ENCODE assay signal across 13 cellular contexts in the genomic region with DNA sequence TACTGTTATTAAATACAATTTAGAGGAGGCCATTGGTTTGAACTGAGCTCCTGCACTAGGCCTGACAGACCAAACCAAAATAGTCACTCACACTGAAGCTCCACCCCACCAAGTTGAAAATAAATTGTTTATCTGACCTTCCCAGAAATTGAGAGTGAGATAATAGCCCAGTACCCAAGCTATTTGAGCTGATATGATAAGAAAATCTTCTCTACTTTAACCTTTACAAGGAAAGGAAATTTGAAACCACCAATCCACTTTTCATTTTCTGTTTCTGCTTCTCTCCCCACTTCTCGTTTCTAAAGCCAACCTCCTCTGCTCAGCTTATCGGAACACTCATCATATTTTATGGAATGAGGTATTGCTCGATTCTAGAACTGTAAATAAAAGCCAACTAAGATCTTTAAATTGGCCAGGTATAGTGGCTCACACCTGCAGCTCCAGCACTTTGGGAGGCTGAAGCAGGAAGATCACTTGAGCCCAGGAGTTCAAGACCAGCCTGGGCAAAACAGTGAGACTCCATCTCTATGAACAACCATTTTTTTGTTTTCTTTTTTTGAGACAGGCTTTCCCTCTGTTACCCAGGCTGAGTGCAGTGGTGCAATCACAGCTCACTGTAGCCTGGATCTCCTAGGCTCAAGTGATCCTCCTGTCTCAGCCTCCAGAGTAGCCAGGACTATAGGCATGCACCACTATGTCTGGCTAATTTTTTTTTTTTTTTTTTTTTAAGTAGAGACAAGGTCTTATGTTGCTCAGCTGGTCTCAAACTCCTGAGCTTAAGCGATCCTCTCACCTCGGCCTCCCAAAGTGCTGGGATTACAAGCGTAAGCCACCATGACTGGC. TPM values are rescaled to one million over a fixed set of nuclear protein-coding genes. Genes with fewer than 3 reads are reported as not detected.
A peak's percentile ranks its signal among the peaks of the same experiment; 100 is the strongest.
DNase-seq lines count a peak whose midpoint lies in the region; ATAC-seq and TF ChIP-seq lines count a peak whose summit lies in the region.
"Had no signal": no experiment of that assay in that cellular context is flagged by ENCODE, and none has a peak within 500 bp of the region (broad histone marks: within the 10 kb centered on the region; RNA-seq: fewer than 3 reads in every experiment).

No MANE protein-coding gene starts in this region.

- H3K27me3 ChIP-seq in naive thymus-derived CD4-positive, alpha-beta T cell (ENCODE audit: control insufficient read depth in 2 of 2, insufficient read depth in 2 of 2, low read length in 2 of 2), result no peaks in the 10 kb centered on the region
- H3K27me3 ChIP-seq in MG63, result no peaks in the 10 kb centered on the region
- H3K27me3 ChIP-seq: tibial nerve had no signal

- no peak overlapping the region for H3K27ac ChIP-seq in naive thymus-derived CD4-positive, alpha-beta T cell (ENCODE audit: low read depth, low read length)
- H3K27ac ChIP-seq: tibial nerve had no signal

- no peaks in the 10 kb centered on the region for H3K9me3 ChIP-seq in naive thymus-derived CD4-positive, alpha-beta T cell (ENCODE audit: control insufficient read depth in 2 of 3, low read length in 3 of 3)
- no peaks in the 10 kb centered on the region for H3K9me3 ChIP-seq in MG63
- H3K9me3 ChIP-seq: tibial nerve had no signal

- POLR2A ChIA-PET in activated CD8-positive, alpha-beta T cell treated with anti-CD3 and anti-CD28 coated beads for 36 hours (lab: Charles Lee), result interaction anchor here (0.6 to 4.7 kb wide), 12 partner anchors 9 to 98 kb away, joined by 3 to 124 read pairs (median 4); a partner anchor contains a TSS
- POLR2A ChIA-PET in naive thymus-derived CD4-positive, alpha-beta T cell (lab: Charles Lee), result interaction anchor here (0.5 to 3.3 kb wide), 8 partner anchors 11 to 385 kb away, joined by 3 to 23 read pairs (median 4); a partner anchor contains a TSS

- H3K27me3 Mint-ChIP-seq in activated CD4-positive, alpha-beta T cell treated with anti-CD3 and anti-CD28 coated beads, Interleukin-2, amount 10 ng/mL, durations not matched to agents 24 days and 14 days, result no peaks in the 10 kb centered on the region
- H3K27me3 Mint-ChIP-seq in activated CD8-positive, alpha-beta T cell treated with anti-CD3 and anti-CD28 coated beads for 36 hours, result no peaks in the 10 kb centered on the region
- H3K27me3 Mint-ChIP-seq in naive thymus-derived CD4-positive, alpha-beta T cell, result no peaks in the 10 kb centered on the region

- H3K36me3 Mint-ChIP-seq in activated CD4-positive, alpha-beta T cell treated with anti-CD3 and anti-CD28 coated beads, Interleukin-2, amount 10 ng/mL, durations not matched to agents 24 days and 14 days (ENCODE audit: low read depth), result peaks cover 15% of the 10 kb centered on the region
- no peaks in the 10 kb centered on the region for H3K36me3 Mint-ChIP-seq in activated CD8-positive, alpha-beta T cell treated with anti-CD3 and anti-CD28 coated beads for 36 hours (ENCODE audit: low read depth)
- peaks cover 0 to 23% (median 0%) of the 10 kb centered on the region in 5 donors for H3K36me3 Mint-ChIP-seq in naive thymus-derived CD4-positive, alpha-beta T cell

- DNase-seq in activated CD4-positive, alpha-beta T cell treated with anti-CD3 and anti-CD28 coated beads, Interleukin-2, amount 10 ng/mL, durations not matched to agents 24 days and 14 days, result peak; percentile 71
- no peak for DNase-seq in activated CD4-positive, alpha-beta T cell treated with anti-CD3 and anti-CD28 coated beads for 1 hour
- peak; percentile 82 for DNase-seq in KBM-7
- peak; percentile 27 for DNase-seq in activated CD8-positive, alpha-beta T cell treated with anti-CD3 and anti-CD28 coated beads for 36 hours
- DNase-seq in naive thymus-derived CD4-positive, alpha-beta T cell, result no peak
- DNase-seq in MG63, result no peak
- DNase-seq in stimulated activated CD4-positive, alpha-beta T cell treated with anti-CD3 and anti-CD28 coated beads, Interleukin-4, amount 100 ng/mL, for 24 hours, result no peak
- DNase-seq in sciatic nerve (ENCODE audit: low spot score), result no peak
- DNase-seq: ACHN, NCI-H1105 treated with DMSO at 0.1 percent for 48 hours had no signal

- peak; percentile 5 for ATAC-seq in activated CD8-positive, alpha-beta T cell treated with anti-CD3 and anti-CD28 coated beads for 36 hours
- no peak for ATAC-seq in naive thymus-derived CD4-positive, alpha-beta T cell
- no peak for ATAC-seq in sciatic nerve
- ATAC-seq: HCT116 had no signal

- no peak for TF ChIP-seq CTCF in activated CD8-positive, alpha-beta T cell treated with anti-CD3 and anti-CD28 coated beads for 36 hours (IDR thresholded peaks at IDR 0.05)

- H3K4me3 Mint-ChIP-seq in activated CD4-positive, alpha-beta T cell treated with anti-CD3 and anti-CD28 coated beads, Interleukin-2, amount 10 ng/mL, durations not matched to agents 24 days and 14 days, result peak overlapping the region; percentile 66
- H3K4me3 Mint-ChIP-seq in activated CD8-positive, alpha-beta T cell treated with anti-CD3 and anti-CD28 coated beads for 36 hours, result peak overlapping the region; percentile 28
- peak overlapping the region in 7 of 10 donors; percentile 4 to 74 (median 50) for H3K4me3 Mint-ChIP-seq in naive thymus-derived CD4-positive, alpha-beta T cell

- CTCF ChIA-PET in activated CD8-positive, alpha-beta T cell treated with anti-CD3 and anti-CD28 coated beads for 36 hours (lab: Charles Lee), result interaction anchor here (0.7 to 3.8 kb wide), 13 partner anchors 9 to 99 kb away, joined by 3 to 48 read pairs (median 6); a partner anchor contains a TSS
- CTCF ChIA-PET in naive thymus-derived CD4-positive, alpha-beta T cell (lab: Charles Lee), result interaction anchor here (0.7 to 1.4 kb wide), 5 partner anchors 8 to 89 kb away, joined by 3 to 4 read pairs (median 3); no protein-coding TSS in a partner anchor

- intact Hi-C loops in activated CD4-positive, alpha-beta T cell treated with anti-CD3 and anti-CD28 coated beads, Interleukin-2, amount 10 ng/mL, durations not matched to agents 24 days and 14 days (cut with micrococcal nuclease), result loop anchor here (1.0 to 2.0 kb wide), 10 partner anchors 8 to 476 kb away; no protein-coding TSS in a partner anchor
- intact Hi-C loops in activated CD8-positive, alpha-beta T cell treated with anti-CD3 and anti-CD28 coated beads for 36 hours (cut with micrococcal nuclease), result loop anchor here (1.0 to 5.0 kb wide), 3 partner anchors 15 to 70 kb away; a partner anchor contains a TSS
- intact Hi-C loops in naive thymus-derived CD4-positive, alpha-beta T cell (cut with micrococcal nuclease), result loop anchor here in 1 of 2 donors (1.0 kb wide), 2 partner anchors 8 to 15 kb away; no protein-coding TSS in a partner anchor
- intact Hi-C loops in sciatic nerve (cut with DNase I), result no loop called here

- in situ Hi-C loops in KBM-7 (cut with MboI; ENCODE audit: low pct_unique_long_range_greater_than_20kb, low sequenced_read_pairs), result no loop called here

- peaks cover 21% of the 10 kb centered on the region for H3K9me3 Mint-ChIP-seq in activated CD4-positive, alpha-beta T cell treated with anti-CD3 and anti-CD28 coated beads, Interleukin-2, amount 10 ng/mL, durations not matched to agents 24 days and 14 days
- H3K9me3 Mint-ChIP-seq in activated CD8-positive, alpha-beta T cell treated with anti-CD3 and anti-CD28 coated beads for 36 hours, result no peaks in the 10 kb centered on the region
- peaks cover 0 to 14% (median 0%) of the 10 kb centered on the region in 11 donors for H3K9me3 Mint-ChIP-seq in naive thymus-derived CD4-positive, alpha-beta T cell

- H3K27ac Mint-ChIP-seq in activated CD4-positive, alpha-beta T cell treated with anti-CD3 and anti-CD28 coated beads, Interleukin-2, amount 10 ng/mL, durations not matched to agents 24 days and 14 days, result peak overlapping the region; percentile 87
- peak overlapping the region; percentile 88 for H3K27ac Mint-ChIP-seq in activated CD8-positive, alpha-beta T cell treated with anti-CD3 and anti-CD28 coated beads for 36 hours
- H3K27ac Mint-ChIP-seq in naive thymus-derived CD4-positive, alpha-beta T cell, result peak overlapping the region; percentile 15 to 92 (median 70)

- H3K4me1 ChIP-seq in naive thymus-derived CD4-positive, alpha-beta T cell (ENCODE audit: control insufficient read depth in 2 of 2, insufficient read depth in 2 of 2, low read length in 2 of 2), result peaks cover 0 to 34% of the 10 kb centered on the region in 2 donors

- H3K4me1 Mint-ChIP-seq in activated CD4-positive, alpha-beta T cell treated with anti-CD3 and anti-CD28 coated beads, Interleukin-2, amount 10 ng/mL, durations not matched to agents 24 days and 14 days, result peaks cover 66% of the 10 kb centered on the region
- H3K4me1 Mint-ChIP-seq in activated CD8-positive, alpha-beta T cell treated with anti-CD3 and anti-CD28 coated beads for 36 hours (ENCODE audit: low read depth), result peaks cover 56% of the 10 kb centered on the region
- peaks cover 20 to 74% (median 35%) of the 10 kb centered on the region in 7 donors for H3K4me1 Mint-ChIP-seq in naive thymus-derived CD4-positive, alpha-beta T cell

- H3K4me3 ChIP-seq in naive thymus-derived CD4-positive, alpha-beta T cell (ENCODE audit: low read length), result no peak overlapping the region
- H3K4me3 ChIP-seq in MG63, result no peak overlapping the region
- H3K4me3 ChIP-seq: tibial nerve had no signal

- no peaks in the 10 kb centered on the region for H3K36me3 ChIP-seq in naive thymus-derived CD4-positive, alpha-beta T cell (ENCODE audit: control insufficient read depth in 2 of 3, insufficient read depth in 3 of 3, low read length in 3 of 3)
- H3K36me3 ChIP-seq in MG63, result no peaks in the 10 kb centered on the region
- H3K36me3 ChIP-seq: tibial nerve had no signal

RNA-seq across cellular contexts. Expression of a gene that starts 13.3 kb away (rescaled TPM):
- total RNA-seq in activated CD4-positive, alpha-beta T cell treated with anti-CD3 and anti-CD28 coated beads, Interleukin-2, amount 10 ng/mL, durations not matched to agents 24 days and 14 days, result 56.0 and 57.4 TPM in 2 replicates
- 10 to 100 TPM; 38.3 to 40.6 TPM for total RNA-seq in activated CD8-positive, alpha-beta T cell treated with anti-CD3 and anti-CD28 coated beads for 36 hours
- total RNA-seq in naive thymus-derived CD4-positive, alpha-beta T cell, result 10 to 100 TPM in 4 of 5 experiments, 1 to 10 TPM in 1; 4.3 to 52.5 (median 14.4) TPM
- polyA plus RNA-seq in naive thymus-derived CD4-positive, alpha-beta T cell, result 10 to 100 TPM; 14.7 to 17.5 TPM
- total RNA-seq in MG63 (2014; rRNA removed; shearing (Covaris generic); ENCODE audit: low replicate concordance), result 13.7 and 21.1 TPM in 2 replicates
- 14.6 TPM for total RNA-seq in sciatic nerve
- polyA plus RNA-seq: neural cell had no signal

RNA-seq across cellular contexts. Expression of a gene that starts 49.9 kb away (rescaled TPM):
- 75.8 and 80.3 TPM in 2 replicates for total RNA-seq in activated CD4-positive, alpha-beta T cell treated with anti-CD3 and anti-CD28 coated beads, Interleukin-2, amount 10 ng/mL, durations not matched to agents 24 days and 14 days
- 10 to 100 TPM; 54.9 to 55.3 TPM for total RNA-seq in activated CD8-positive, alpha-beta T cell treated with anti-CD3 and anti-CD28 coated beads for 36 hours
- total RNA-seq in naive thymus-derived CD4-positive, alpha-beta T cell, result 10 to 100 TPM; 10.1 to 66.8 (median 30.2) TPM
- 10 to 100 TPM; 14.1 to 16.4 TPM for polyA plus RNA-seq in naive thymus-derived CD4-positive, alpha-beta T cell
- 30.5 and 34.1 TPM in 2 replicates for total RNA-seq in MG63 (2014; rRNA removed; shearing (Covaris generic); ENCODE audit: low replicate concordance)
- 50.2 TPM for total RNA-seq in sciatic nerve

Comparison
In these comparisons a context has a peak if more than half of its experiments do, and no peak if none do; other contexts are left out.
1. DNase-seq: peak in activated CD4-positive, alpha-beta T cell treated with anti-CD3 and anti-CD28 coated beads, Interleukin-2, amount 10 ng/mL, durations not matched to agents 24 days and 14 days (single experiment), KBM-7 (single experiment) and activated CD8-positive, alpha-beta T cell treated with anti-CD3 and anti-CD28 coated beads for 36 hours (single experiment); none in activated CD4-positive, alpha-beta T cell treated with anti-CD3 and anti-CD28 coated beads for 1 hour (single experiment), naive thymus-derived CD4-positive, alpha-beta T cell (0 of 9), MG63 (single experiment), stimulated activated CD4-positive, alpha-beta T cell treated with anti-CD3 and anti-CD28 coated beads, Interleukin-4, amount 100 ng/mL, for 24 hours (single experiment) and sciatic nerve (single experiment).
2. Peak in every context shown above with its lines, with median percentiles within 50 percentile points of each other: H3K27ac Mint-ChIP-seq and H3K4me3 Mint-ChIP-seq.